In the genomic region with DNA sequence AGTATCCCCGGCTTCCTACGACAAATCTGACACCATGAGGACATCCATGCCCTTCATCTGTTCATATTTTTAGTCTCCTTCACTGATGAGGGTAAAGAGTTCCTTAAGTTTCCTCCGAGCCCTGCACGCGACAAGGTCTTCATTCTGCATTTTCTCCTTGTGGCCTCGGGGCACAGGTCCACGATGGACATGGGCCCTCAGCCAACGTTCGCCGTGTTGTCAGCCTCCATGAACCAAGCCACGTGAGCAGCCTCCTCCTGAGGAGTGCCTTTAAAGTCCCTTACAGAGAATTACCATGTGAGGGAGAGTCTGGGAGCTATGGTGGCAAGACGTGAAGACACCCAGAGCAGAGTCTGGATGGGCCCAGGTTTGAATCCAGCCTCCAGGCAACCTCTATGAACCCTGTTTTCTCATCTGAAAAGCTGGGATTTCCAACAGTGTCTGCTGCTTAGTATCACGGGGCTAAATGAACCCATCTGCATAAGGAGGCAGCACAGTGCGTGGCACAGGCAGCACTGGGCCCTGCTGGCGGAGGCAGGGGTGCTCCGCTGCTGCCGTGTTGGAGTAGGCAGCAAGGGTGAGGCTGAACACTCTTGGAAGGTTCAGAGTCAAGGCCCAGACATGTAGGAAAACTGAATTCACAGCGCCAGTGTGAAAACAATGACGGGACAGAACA, we compare ENCODE assay signal across 19 cellular contexts.
"Had no signal": no experiment of that assay in that cellular context is flagged by ENCODE, and none has a peak within 500 bp of the region (broad histone marks: within the 10 kb centered on the region; RNA-seq: fewer than 3 reads in every experiment).

No MANE protein-coding gene starts in this region.

- H3K27ac Mint-ChIP-seq: natural killer cell, type B pancreatic cell had no signal

- H3K4me1 Mint-ChIP-seq: neural crest cell had no signal

- H3K4me3 Mint-ChIP-seq: natural killer cell, neural crest cell, type B pancreatic cell had no signal

- H3K9me3 ChIP-seq: colonic mucosa, esophagus squamous epithelium, psoas muscle, right lobe of liver, suprapubic skin, thyroid gland had no signal

- H3K27ac ChIP-seq: colonic mucosa, esophagus squamous epithelium, parathyroid adenoma, psoas muscle, suprapubic skin, thyroid gland had no signal

- H3K27me3 ChIP-seq: colonic mucosa, esophagus squamous epithelium, right lobe of liver, suprapubic skin, thyroid gland had no signal

- H3K36me3 Mint-ChIP-seq: natural killer cell had no signal

- H3K4me3 ChIP-seq: colonic mucosa, esophagus squamous epithelium, psoas muscle, suprapubic skin, thyroid gland had no signal

- DNase-seq: colonic mucosa; dermis blood vessel endothelial cell; esophagus squamous epithelium; foreskin fibroblast; kidney; left cardiac atrium; left ventricle myocardium superior; natural killer cell; occipital lobe; psoas muscle; retina; stimulated activated CD4-positive, alpha-beta T cell treated with anti-CD3 and anti-CD28 coated beads, Interleukin-2, amount 100 ng/mL, for 24 hours; stimulated activated naive CD8-positive, alpha-beta T cell treated with anti-CD3 and anti-CD28 coated beads, Interleukin-15, Interleukin-2, amounts not matched to agents 100 U/mL and 50 U/mL, for 24 hours; thyroid gland had no signal

- H2AFZ ChIP-seq: parathyroid adenoma had no signal

- H3K9ac ChIP-seq: parathyroid adenoma had no signal

- H3K36me3 ChIP-seq: colonic mucosa, right lobe of liver, thyroid gland had no signal

- H3K9me3 Mint-ChIP-seq: natural killer cell, neural crest cell, type B pancreatic cell had no signal

- H3K4me1 ChIP-seq: colonic mucosa, esophagus squamous epithelium, psoas muscle, suprapubic skin had no signal

- ATAC-seq: left cardiac atrium; left ventricle myocardium superior; natural killer cell; psoas muscle; stimulated activated naive CD8-positive, alpha-beta T cell treated with anti-CD3 and anti-CD28 coated beads, Interleukin-15, Interleukin-2, amounts not matched to agents 100 U/mL and 50 U/mL, for 24 hours had no signal
